ENCODE assay signal across 22 cellular contexts in genomic region chr3:157838457-157838856, GRCh38.
DNase-seq lines count a peak whose midpoint lies in the region; ATAC-seq and TF ChIP-seq lines count a peak whose summit lies in the region.
"Had no signal": no experiment of that assay in that cellular context is flagged by ENCODE, and none has a peak within 500 bp of the region (broad histone marks: within the 10 kb centered on the region; RNA-seq: fewer than 3 reads in every experiment).

No MANE protein-coding gene starts in this region.

- DNase-seq in GM23338 (ENCODE audit: low spot score) (no peak), coronary artery (ENCODE audit: low spot score) (no peak), fibroblast of lung (ENCODE audit: low read depth in 2 of 2) (no peak), testis (peak; percentile 17), GM10266 (ENCODE audit: extremely low spot score) (no peak), COR-L47 (lab: John Stamatoyannopoulos, UW) (no peak)
- DNase-seq: AML-193; CD4-positive, alpha-beta T cell; CD8-positive, alpha-beta T cell; DMS 273 treated with DMSO at 0.1 percent for 48 hours; DMS153; DMS53; DMS79; DND-41; EL; GDM1 had no signal

- TF ChIP-seq CTCF in GM23338 (conservative IDR thresholded peaks at IDR 0.05; ENCODE audit: low read depth in 2 of 2) (no peak), coronary artery (IDR thresholded peaks at IDR 0.05) (no peak), fibroblast of lung (conservative IDR thresholded peaks at IDR 0.05 in 1 of 2, IDR thresholded peaks at IDR 0.05 in 1 of 2; ENCODE audit: low read depth in 1 of 2, low read length in 2 of 2) (no peak), testis (IDR thresholded peaks at IDR 0.05) (no peak), GM10266 (IDR thresholded peaks at IDR 0.05; ENCODE audit: control insufficient read depth, insufficient read depth, low read depth, missing control alignments) (no peak)

- peak overlapping the region; percentile 60; the same call in 1 of the 2 replicates for H2AFZ ChIP-seq in GM23338
- peak overlapping the region; percentile 20 for H2AFZ ChIP-seq in fibroblast of lung (ENCODE audit: low read length)

- ATAC-seq in GM23338 = no peak
- no peak for ATAC-seq in GM21447 (IDR thresholded peaks at IDR 0.05; ENCODE audit: unreplicated experiment)
- ATAC-seq: A549; CD8-positive, alpha-beta T cell had no signal

- H3K36me3 ChIP-seq in GM23338 (ENCODE audit: insufficient read depth) (no peaks in the 10 kb centered on the region), fibroblast of lung (ENCODE audit: control insufficient read depth, insufficient read depth, low read length) (no peaks in the 10 kb centered on the region), testis (ENCODE audit: low read depth, missing control alignments) (no peaks in the 10 kb centered on the region)
- H3K36me3 ChIP-seq: BLaER1 treated with 17β-estradiol and CSF1 and Interleukin-3, amounts not matched to agents 10 nM and 100 nM had no signal

- H3K4me3 Mint-ChIP-seq in GM23338 = no peak overlapping the region
- H3K4me3 Mint-ChIP-seq: B cell; CD4-positive, alpha-beta T cell; CD8-positive, alpha-beta T cell had no signal

- H3K4me3 ChIP-seq in GM23338 (no peak overlapping the region), coronary artery (peak overlapping the region; percentile 22), fibroblast of lung (replicated peaks in 1 of 4; ENCODE audit: control extremely low read depth in 1 of 4, insufficient read depth in 1 of 4, low read depth in 3 of 4, low read length in 4 of 4) (no peak overlapping the region), testis (peak overlapping the region in 1 of 2 donors; percentile 0)
- H3K4me3 ChIP-seq: A549; BLaER1 treated with 17β-estradiol and CSF1 and Interleukin-3, amounts not matched to agents 10 nM and 100 nM had no signal

- H3K27ac ChIP-seq in GM23338 (ENCODE audit: low read depth) = no peak overlapping the region
- no peak overlapping the region for H3K27ac ChIP-seq in coronary artery
- H3K27ac ChIP-seq in fibroblast of lung (ENCODE audit: insufficient read depth, low read length) = no peak overlapping the region
- H3K27ac ChIP-seq in testis = no peak overlapping the region
- H3K27ac ChIP-seq: 22Rv1; A549; BLaER1 treated with 17β-estradiol and CSF1 and Interleukin-3, amounts not matched to agents 10 nM and 100 nM; C4-2B had no signal

- no peaks in the 10 kb centered on the region for H3K4me1 ChIP-seq in GM23338 (ENCODE audit: insufficient read depth)
- H3K4me1 ChIP-seq in fibroblast of lung (ENCODE audit: control insufficient read depth, extremely low read depth, insufficient read depth, low read length) = no peaks in the 10 kb centered on the region
- H3K4me1 ChIP-seq in testis = no peaks in the 10 kb centered on the region
- H3K4me1 ChIP-seq: A549; BLaER1 treated with 17β-estradiol and CSF1 and Interleukin-3, amounts not matched to agents 10 nM and 100 nM had no signal

- H3K27me3 Mint-ChIP-seq in GM23338 (ENCODE audit: insufficient read depth, low read depth, poor library complexity) = no peaks in the 10 kb centered on the region
- H3K27me3 Mint-ChIP-seq: B cell had no signal

- H3K27ac Mint-ChIP-seq in GM23338 = no peak overlapping the region
- H3K27ac Mint-ChIP-seq: B cell; CD4-positive, alpha-beta T cell; CD8-positive, alpha-beta T cell had no signal

- H3K79me2 ChIP-seq in GM23338 (replicated peaks; ENCODE audit: insufficient read depth) = no peaks in the 10 kb centered on the region
- no peaks in the 10 kb centered on the region for H3K79me2 ChIP-seq in fibroblast of lung (ENCODE audit: control insufficient read depth, insufficient read depth, low read length)

- WGBS in testis, 2 donors = 50 to 84% methylated on average over 7 of the region's 7 CpGs

- H3K4me2 ChIP-seq in GM23338 (no peak overlapping the region), fibroblast of lung (ENCODE audit: extremely low read depth, insufficient read depth, low read length) (peak overlapping the region; percentile 28)
- H3K4me2 ChIP-seq: A549; BLaER1 treated with 17β-estradiol and CSF1 and Interleukin-3, amounts not matched to agents 10 nM and 100 nM had no signal

- H3K9me2 ChIP-seq in GM23338 (ENCODE audit: insufficient read depth) = no peaks in the 10 kb centered on the region

- no peaks in the 10 kb centered on the region for H3K27me3 ChIP-seq in GM23338 (ENCODE audit: insufficient read depth)
- H3K27me3 ChIP-seq in fibroblast of lung (ENCODE audit: control insufficient read depth, insufficient read depth, low read length) = no peaks in the 10 kb centered on the region
- H3K27me3 ChIP-seq in testis = no peaks in the 10 kb centered on the region
- H3K27me3 ChIP-seq: BLaER1 treated with 17β-estradiol and CSF1 and Interleukin-3, amounts not matched to agents 10 nM and 100 nM had no signal

- no peaks in the 10 kb centered on the region for H3K9me3 Mint-ChIP-seq in GM23338
- H3K9me3 Mint-ChIP-seq: CD4-positive, alpha-beta T cell; CD8-positive, alpha-beta T cell had no signal

- intact Hi-C loops in testis (cut with DNase I; ENCODE audit: low total_unique reads) = no loop called here

- H3F3A ChIP-seq in GM23338 (replicated peaks; ENCODE audit: low read depth) = no peaks in the 10 kb centered on the region

- H4K20me1 ChIP-seq in GM23338 (replicated peaks; ENCODE audit: insufficient read depth) = no peaks in the 10 kb centered on the region
- no peaks in the 10 kb centered on the region for H4K20me1 ChIP-seq in fibroblast of lung (ENCODE audit: control insufficient read depth, extremely low read depth, insufficient read depth, low read length)
- H4K20me1 ChIP-seq: BLaER1 treated with 17β-estradiol and CSF1 and Interleukin-3, amounts not matched to agents 10 nM and 100 nM had no signal

- no peaks in the 10 kb centered on the region for H3K36me3 Mint-ChIP-seq in GM23338 (ENCODE audit: low read depth)
- H3K36me3 Mint-ChIP-seq: CD8-positive, alpha-beta T cell had no signal

- no peaks in the 10 kb centered on the region for H3K4me1 Mint-ChIP-seq in GM23338
- H3K4me1 Mint-ChIP-seq: B cell had no signal

- no peak for TF ChIP-seq POLR2A in testis (IDR thresholded peaks at IDR 0.05)

- no peak overlapping the region for H3K9ac ChIP-seq in fibroblast of lung (ENCODE audit: insufficient read depth, low read length)
- H3K9ac ChIP-seq: BLaER1 treated with 17β-estradiol and CSF1 and Interleukin-3, amounts not matched to agents 10 nM and 100 nM had no signal

- H3K9me3 ChIP-seq in fibroblast of lung (ENCODE audit: control insufficient read depth, insufficient read depth, low read depth, low read length) (no peaks in the 10 kb centered on the region), testis (no peaks in the 10 kb centered on the region)
- H3K9me3 ChIP-seq: A549; BLaER1 treated with 17β-estradiol and CSF1 and Interleukin-3, amounts not matched to agents 10 nM and 100 nM had no signal

TF ChIP-seq in GM23338, 12 proteins besides CTCF, POLR2A, EP300 and RAD21 (continues in another document):
- no peak for TF ChIP-seq ZNF331 (CRISPR knock-in tag; IDR thresholded peaks at IDR 0.05; ENCODE audit: low read depth)
- no peak for TF ChIP-seq CREB1 (CRISPR knock-in tag; IDR thresholded peaks at IDR 0.05; ENCODE audit: low read depth)
- no peak for TF ChIP-seq STAT1 (IDR thresholded peaks at IDR 0.05; ENCODE audit: unreplicated experiment)
